In the genomic region with DNA sequence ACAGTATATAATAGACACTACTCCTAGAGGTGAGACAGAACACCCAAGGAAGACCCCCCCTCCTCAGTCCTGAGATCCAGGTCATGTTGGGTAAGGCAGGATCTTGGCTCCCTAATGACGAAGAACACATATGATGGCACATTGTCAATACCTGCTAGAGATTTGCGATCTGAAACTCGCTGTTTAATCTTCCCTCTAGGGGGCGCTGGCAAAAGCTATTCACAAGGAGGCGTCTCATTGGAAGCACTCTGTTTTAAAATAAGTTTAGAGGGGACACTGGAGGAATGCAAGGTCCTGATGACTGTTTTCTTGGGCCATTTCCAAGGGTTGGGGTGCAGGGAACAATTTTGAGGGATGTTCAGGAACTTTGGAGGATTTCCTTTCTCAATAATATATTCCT, we compare ENCODE assay signal across 14 cellular contexts.
DNase-seq lines count a peak whose midpoint lies in the region; ATAC-seq, FAIRE-seq and TF ChIP-seq lines count a peak whose summit lies in the region.
"Had no signal": no experiment of that assay in that cellular context is flagged by ENCODE, and none has a peak within 500 bp of the region (broad histone marks: within the 10 kb centered on the region; RNA-seq: fewer than 3 reads in every experiment).

No MANE protein-coding gene starts in this region.

- H3K36me3 ChIP-seq in SK-N-SH (replicated peaks in 1 of 2; ENCODE audit: control insufficient read depth in 1 of 2, insufficient read depth in 2 of 2, low read length in 1 of 2) (no peaks in the 10 kb centered on the region), bronchial epithelial cell (ENCODE audit: control insufficient read depth, insufficient read depth, low read length) (no peaks in the 10 kb centered on the region)
- H3K36me3 ChIP-seq: neutrophil, vagina had no signal

- DNase-seq in SK-N-SH (no peak), LNCaP clone FGC (ENCODE audit: low read depth) (no peak), bronchial epithelial cell (ENCODE audit: low read depth) (no peak), retinal pigment epithelial cell (ENCODE audit: low read depth) (no peak)
- no peak for DNase-seq in stimulated activated CD4-positive, alpha-beta T cell treated with anti-CD3 and anti-CD28 coated beads, Interleukin-2, amount 100 ng/mL, for 48 hours
- DNase-seq: activated B cell treated with CpG ODN at 0.5 μM for 24 hours; activated T-cell treated with anti-CD3 and anti-CD28 coated beads, Interleukin-2, amount 50 U/mL, for 4 hours; DMS79; SHP77 treated with DMSO at 0.1 percent for 48 hours had no signal

- no peak overlapping the region for H3K4me2 ChIP-seq in SK-N-SH

- no peaks in the 10 kb centered on the region for H4K20me1 ChIP-seq in SK-N-SH (ENCODE audit: insufficient read depth)

- no peak for TF ChIP-seq RAD21 in SK-N-SH (IDR thresholded peaks at IDR 0.05; ENCODE audit: low read length)

- H3K27me3 ChIP-seq in SK-N-SH (ENCODE audit: insufficient read depth) (no peaks in the 10 kb centered on the region), bronchial epithelial cell (ENCODE audit: control insufficient read depth, insufficient read depth, low read length) (no peaks in the 10 kb centered on the region)
- H3K27me3 ChIP-seq: neutrophil, vagina had no signal

- no peaks in the 10 kb centered on the region for H3K9me3 ChIP-seq in SK-N-SH
- H3K9me3 ChIP-seq: neutrophil, vagina had no signal

- H3F3A ChIP-seq in SK-N-SH (replicated peaks; ENCODE audit: insufficient read depth), result no peaks in the 10 kb centered on the region

- ATAC-seq in SK-N-SH treated with all-trans-retinoic acid at 6 μM for 48 hours, result no peak
- no peak for ATAC-seq in GM21737 (IDR thresholded peaks at IDR 0.05; ENCODE audit: unreplicated experiment)
- no peak for ATAC-seq in HG03159 (IDR thresholded peaks at IDR 0.05; ENCODE audit: unreplicated experiment)
- ATAC-seq: activated T-cell treated with anti-CD3 and anti-CD28 coated beads, Interleukin-2, amount 50 U/mL, for 4 hours had no signal

- FAIRE-seq in bronchial epithelial cell (lab: Jason Lieb, UNC), result no peak

- H3K27ac ChIP-seq in SK-N-SH (ENCODE audit: low read depth in 2 of 2, low read length in 1 of 2), result no peak overlapping the region
- H3K27ac ChIP-seq: neutrophil, vagina had no signal

- no peak for TF ChIP-seq EP300 in SK-N-SH (IDR thresholded peaks at IDR 0.05; ENCODE audit: borderline replicate concordance in 1 of 2, low read depth in 1 of 2, low read length in 1 of 2)

- TF ChIP-seq CTCF in SK-N-SH (IDR thresholded peaks at IDR 0.05) (peak; percentile 59), LNCaP clone FGC (IDR thresholded peaks at IDR 0.05; ENCODE audit: control insufficient read depth, extremely low read depth, insufficient read depth) (peak; percentile 25), bronchial epithelial cell (IDR thresholded peaks at IDR 0.05; ENCODE audit: insufficient read depth, low read length, severe bottlenecking) (peak; percentile 23), retinal pigment epithelial cell (conservative IDR thresholded peaks at IDR 0.05; ENCODE audit: low read depth, low read length) (peak; percentile 68)

- CTCF ChIA-PET in SK-N-SH (lab: Yijun Ruan, JAX), result interaction anchor here (0.8 to 1.7 kb wide), 2 partner anchors 9 to 12 kb away, joined by 3 to 5 read pairs; no protein-coding TSS in a partner anchor

- H3K9ac ChIP-seq in SK-N-SH, result no peak overlapping the region

- POLR2A ChIA-PET in SK-N-SH (lab: Yijun Ruan, JAX), result no interaction called here

- H3K4me3 ChIP-seq in SK-N-SH (ENCODE audit: low read depth in 2 of 2, low read length in 1 of 2) (no peak overlapping the region), LNCaP clone FGC (ENCODE audit: low read depth, low read length) (no peak overlapping the region), bronchial epithelial cell (ENCODE audit: low read depth, low read length) (no peak overlapping the region), retinal pigment epithelial cell (ENCODE audit: low read length) (no peak overlapping the region)
- H3K4me3 ChIP-seq: vagina had no signal

- no peaks in the 10 kb centered on the region for H3K4me1 ChIP-seq in SK-N-SH (ENCODE audit: control insufficient read depth in 1 of 2, insufficient read depth in 2 of 2, low read depth in 1 of 2, low read length in 1 of 2)
- H3K4me1 ChIP-seq: vagina had no signal

- no peaks in the 10 kb centered on the region for H3K9me2 ChIP-seq in SK-N-SH

- WGBS in SK-N-SH (ENCODE audit: low lambda C conversion rate), result 47% methylated on average over 5 of the region's 5 CpGs

- no peaks in the 10 kb centered on the region for H3K79me2 ChIP-seq in SK-N-SH (ENCODE audit: insufficient read depth)

- no peak overlapping the region for H2AFZ ChIP-seq in SK-N-SH (ENCODE audit: low read depth)

TF ChIP-seq in SK-N-SH, 30 proteins besides CTCF, POLR2A, EP300 and RAD21:
- TF ChIP-seq GABPA (IDR thresholded peaks at IDR 0.05; ENCODE audit: low read depth), result no peak

TF ChIP-seq in SK-N-SH treated with all-trans-retinoic acid at 6 μM for 48 hours, 23 proteins besides CTCF, POLR2A, EP300 and RAD21:
- TF ChIP-seq ESRRG (CRISPR knock-in tag; IDR thresholded peaks at IDR 0.05) (no peak), RARB (CRISPR knock-in tag; IDR thresholded peaks at IDR 0.05) (no peak), BACH2 (CRISPR knock-in tag; IDR thresholded peaks at IDR 0.05; ENCODE audit: borderline replicate concordance) (no peak), ZFP30 (CRISPR knock-in tag; IDR thresholded peaks at IDR 0.05) (no peak), PPARA (CRISPR knock-in tag; IDR thresholded peaks at IDR 0.05; ENCODE audit: borderline replicate concordance) (no peak), ZFP3 (CRISPR knock-in tag; IDR thresholded peaks at IDR 0.05) (no peak), ARNTL (CRISPR knock-in tag; IDR thresholded peaks at IDR 0.05; ENCODE audit: borderline replicate concordance, low read depth) (no peak), ZNF565 (CRISPR knock-in tag; conservative IDR thresholded peaks at IDR 0.05; ENCODE audit: low read depth) (no peak), ISL1 (CRISPR knock-in tag; IDR thresholded peaks at IDR 0.05) (no peak), GLIS3 (CRISPR knock-in tag; IDR thresholded peaks at IDR 0.05) (no peak)
- TF ChIP-seq, protein P1, sequence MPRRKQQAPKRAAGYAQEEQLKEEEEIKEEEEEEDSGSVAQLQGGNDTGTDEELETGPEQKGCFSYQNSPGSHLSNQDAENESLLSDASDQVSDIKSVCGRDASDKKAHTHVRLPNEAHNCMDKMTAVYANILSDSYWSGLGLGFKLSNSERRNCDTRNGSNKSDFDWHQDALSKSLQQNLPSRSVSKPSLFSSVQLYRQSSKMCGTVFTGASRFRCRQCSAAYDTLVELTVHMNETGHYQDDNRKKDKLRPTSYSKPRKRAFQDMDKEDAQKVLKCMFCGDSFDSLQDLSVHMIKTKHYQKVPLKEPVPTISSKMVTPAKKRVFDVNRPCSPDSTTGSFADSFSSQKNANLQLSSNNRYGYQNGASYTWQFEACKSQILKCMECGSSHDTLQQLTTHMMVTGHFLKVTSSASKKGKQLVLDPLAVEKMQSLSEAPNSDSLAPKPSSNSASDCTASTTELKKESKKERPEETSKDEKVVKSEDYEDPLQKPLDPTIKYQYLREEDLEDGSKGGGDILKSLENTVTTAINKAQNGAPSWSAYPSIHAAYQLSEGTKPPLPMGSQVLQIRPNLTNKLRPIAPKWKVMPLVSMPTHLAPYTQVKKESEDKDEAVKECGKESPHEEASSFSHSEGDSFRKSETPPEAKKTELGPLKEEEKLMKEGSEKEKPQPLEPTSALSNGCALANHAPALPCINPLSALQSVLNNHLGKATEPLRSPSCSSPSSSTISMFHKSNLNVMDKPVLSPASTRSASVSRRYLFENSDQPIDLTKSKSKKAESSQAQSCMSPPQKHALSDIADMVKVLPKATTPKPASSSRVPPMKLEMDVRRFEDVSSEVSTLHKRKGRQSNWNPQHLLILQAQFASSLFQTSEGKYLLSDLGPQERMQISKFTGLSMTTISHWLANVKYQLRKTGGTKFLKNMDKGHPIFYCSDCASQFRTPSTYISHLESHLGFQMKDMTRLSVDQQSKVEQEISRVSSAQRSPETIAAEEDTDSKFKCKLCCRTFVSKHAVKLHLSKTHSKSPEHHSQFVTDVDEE (CRISPR knock-in tag; IDR thresholded peaks at IDR 0.05), result no peak
- TF ChIP-seq, protein P2, sequence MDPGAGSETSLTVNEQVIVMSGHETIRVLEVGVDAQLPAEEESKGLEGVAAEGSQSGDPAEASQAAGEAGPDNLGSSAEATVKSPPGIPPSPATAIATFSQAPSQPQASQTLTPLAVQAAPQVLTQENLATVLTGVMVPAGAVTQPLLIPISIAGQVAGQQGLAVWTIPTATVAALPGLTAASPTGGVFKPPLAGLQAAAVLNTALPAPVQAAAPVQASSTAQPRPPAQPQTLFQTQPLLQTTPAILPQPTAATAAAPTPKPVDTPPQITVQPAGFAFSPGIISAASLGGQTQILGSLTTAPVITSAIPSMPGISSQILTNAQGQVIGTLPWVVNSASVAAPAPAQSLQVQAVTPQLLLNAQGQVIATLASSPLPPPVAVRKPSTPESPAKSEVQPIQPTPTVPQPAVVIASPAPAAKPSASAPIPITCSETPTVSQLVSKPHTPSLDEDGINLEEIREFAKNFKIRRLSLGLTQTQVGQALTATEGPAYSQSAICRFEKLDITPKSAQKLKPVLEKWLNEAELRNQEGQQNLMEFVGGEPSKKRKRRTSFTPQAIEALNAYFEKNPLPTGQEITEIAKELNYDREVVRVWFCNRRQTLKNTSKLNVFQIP (CRISPR knock-in tag; IDR thresholded peaks at IDR 0.05; ENCODE audit: borderline replicate concordance, low read depth), result no peak
